In genomic region chr5:127958421-127959011, GRCh38 we compare ENCODE assay signal across 14 cellular contexts.
DNase-seq lines count a peak whose midpoint lies in the region; ATAC-seq and TF ChIP-seq lines count a peak whose summit lies in the region.
"Had no signal": no experiment of that assay in that cellular context is flagged by ENCODE, and none has a peak within 500 bp of the region (broad histone marks: within the 10 kb centered on the region; RNA-seq: fewer than 3 reads in every experiment).

No MANE protein-coding gene starts in this region.

- H3K27ac ChIP-seq in prostate gland (peak overlapping the region; percentile 8 to 12), RWPE1 (no peak overlapping the region)
- H3K27ac ChIP-seq: ascending aorta, ovary, tibial nerve had no signal

- no peak overlapping the region for H3K27ac Mint-ChIP-seq in natural killer cell

- no peaks in the 10 kb centered on the region for H3K9me3 ChIP-seq in prostate gland
- H3K9me3 ChIP-seq: ovary, Peyer's patch, tibial nerve had no signal

- no peak overlapping the region for H3K4me3 ChIP-seq in prostate gland
- H3K4me3 ChIP-seq: ascending aorta, K562, ovary, Peyer's patch, tibial nerve had no signal

- H3K36me3 ChIP-seq in prostate gland = no peaks in the 10 kb centered on the region
- H3K36me3 ChIP-seq: ovary, Peyer's patch had no signal

- DNase-seq in NCI-H1105 treated with DMSO at 0.1 percent for 48 hours (lab: John Stamatoyannopoulos, UW) (peak; percentile 5), NCI-H1105 (lab: John Stamatoyannopoulos, UW) (no peak), NCI-H2029 treated with DMSO at 0.1 percent for 48 hours (lab: John Stamatoyannopoulos, UW) (peak; percentile 59), dermis blood vessel endothelial cell (peak; percentile 50), prostate gland (ENCODE audit: low spot score) (peak; percentile 38), RWPE1 (ENCODE audit: low spot score) (no peak), natural killer cell (no peak)
- no peak for DNase-seq in activated naive CD4-positive, alpha-beta T cell treated with anti-CD3 and anti-CD28 coated beads, Interleukin-2, amount 50 U/mL, for 16 hours
- DNase-seq: GDM1 had no signal

- TF ChIP-seq CTCF in prostate gland (IDR thresholded peaks at IDR 0.05) (no peak), RWPE1 (conservative IDR thresholded peaks at IDR 0.05; ENCODE audit: low read depth) (no peak), natural killer cell (IDR thresholded peaks at IDR 0.05) (no peak)

- no peaks in the 10 kb centered on the region for H3K27me3 ChIP-seq in prostate gland (replicated peaks; ENCODE audit: insufficient read depth)
- H3K27me3 ChIP-seq: ascending aorta, ovary, Peyer's patch, tibial nerve had no signal

- H3K27me3 Mint-ChIP-seq in natural killer cell (ENCODE audit: low read depth in 2 of 2) = no peaks in the 10 kb centered on the region

- H3K4me1 Mint-ChIP-seq in natural killer cell = peaks cover 0 to 8% of the 10 kb centered on the region in 2 donors

- H3K36me3 Mint-ChIP-seq in natural killer cell = no peaks in the 10 kb centered on the region

- no peak overlapping the region for H3K4me3 Mint-ChIP-seq in natural killer cell

- no peaks in the 10 kb centered on the region for H3K9me3 Mint-ChIP-seq in natural killer cell

- POLR2A ChIA-PET in RWPE1 (lab: Yijun Ruan, JAX; ENCODE audit: low non-redundant PET) = no interaction called here

- 46% methylated on average over 5 of the region's 5 CpGs for WGBS in prostate gland

- TF ChIP-seq POLR2A in prostate gland (IDR thresholded peaks at IDR 0.05) = no peak

- ATAC-seq in natural killer cell = no peak
- ATAC-seq: K562 had no signal

- H3K4me1 ChIP-seq in prostate gland (replicated peaks) = no peaks in the 10 kb centered on the region
- H3K4me1 ChIP-seq: ascending aorta had no signal

- intact Hi-C loops in prostate gland (cut with DNase I) (loop anchor here (10.0 kb wide), 1 partner anchor 126 kb away; the partner anchor contains the start of gene SLC12A2), natural killer cell (cut with micrococcal nuclease) (no loop called here)

- CTCF ChIA-PET in RWPE1 (lab: Yijun Ruan, JAX) = no interaction called here

Comparison
In these comparisons a context has a peak if more than half of its experiments do, and no peak if none do; other contexts are left out.
1. DNase-seq: peak in NCI-H1105 treated with DMSO at 0.1 percent for 48 hours (single experiment), NCI-H2029 treated with DMSO at 0.1 percent for 48 hours (single experiment), dermis blood vessel endothelial cell (single experiment) and prostate gland (single experiment); none in NCI-H1105 (single experiment), RWPE1 (single experiment), activated naive CD4-positive, alpha-beta T cell treated with anti-CD3 and anti-CD28 coated beads, Interleukin-2, amount 50 U/mL, for 16 hours (single experiment) and natural killer cell (single experiment).